19 cellular contexts compared by ENCODE assay signal in the genomic region with DNA sequence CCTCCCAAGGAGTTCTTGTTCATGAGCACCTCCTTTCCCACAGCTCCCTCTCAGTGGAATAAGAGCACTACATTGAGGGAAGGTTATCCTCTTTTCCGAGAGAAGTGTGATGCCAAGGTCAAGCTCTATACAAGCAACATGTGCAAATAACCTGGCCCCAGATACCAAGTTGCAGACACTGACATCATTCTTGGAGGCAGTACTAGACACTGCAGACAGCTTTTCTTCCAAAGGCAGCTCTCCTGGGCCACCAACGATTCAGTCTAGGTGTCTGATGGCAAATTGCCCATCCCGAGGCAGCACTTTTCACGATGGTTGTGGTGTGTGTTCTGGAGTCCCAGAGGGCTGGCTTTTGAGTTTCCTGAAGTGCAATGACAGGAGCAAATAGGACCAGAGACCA.
"Had no signal": no experiment of that assay in that cellular context is flagged by ENCODE, and none has a peak within 500 bp of the region (broad histone marks: within the 10 kb centered on the region; RNA-seq: fewer than 3 reads in every experiment).

No MANE protein-coding gene starts in this region.

- H3K4me3 ChIP-seq: colonic mucosa, esophagus muscularis mucosa, spleen, upper lobe of left lung had no signal

- H3K27ac ChIP-seq: colonic mucosa, esophagus muscularis mucosa, spleen, upper lobe of left lung had no signal

- ATAC-seq: activated T-cell treated with anti-CD3 and anti-CD28 coated beads, Interleukin-2, amount 50 U/mL, for 4 hours; natural killer cell; WTC11 had no signal

- FAIRE-seq: astrocyte, frontal cortex had no signal

- H3K4me1 ChIP-seq: colonic mucosa, esophagus muscularis mucosa, spleen, upper lobe of left lung had no signal

- H3K27me3 ChIP-seq: colonic mucosa, esophagus muscularis mucosa, spleen, upper lobe of left lung had no signal

- DNase-seq: activated CD8-positive, alpha-beta memory T cell treated with anti-CD3 and anti-CD28 coated beads for 24 hours; activated CD8-positive, alpha-beta memory T cell treated with anti-CD3 and anti-CD28 coated beads, Interleukin-2, amount 50 U/mL, for 48 hours; activated naive CD4-positive, alpha-beta T cell; activated T-cell treated with anti-CD3 and anti-CD28 coated beads, Interleukin-2, amount 50 U/mL, for 4 hours; colonic mucosa; head of caudate nucleus; hypothalamus; midbrain; natural killer cell; retina; spleen; stimulated activated CD4-positive, alpha-beta T cell treated with anti-CD3 and anti-CD28 coated beads, Interleukin-4, amount 100 ng/mL, for 1 hour; stimulated activated naive CD4-positive, alpha-beta T cell treated with Interleukin-2 at 50 U/mL for 16 hours; T-helper 9 cell; upper lobe of left lung had no signal

- H3K36me3 ChIP-seq: colonic mucosa, esophagus muscularis mucosa, spleen, upper lobe of left lung had no signal

- H3K9me3 ChIP-seq: colonic mucosa, esophagus muscularis mucosa, spleen, upper lobe of left lung had no signal
